Comparison of ENCODE assay signal across 1 cellular context in the genomic region with DNA sequence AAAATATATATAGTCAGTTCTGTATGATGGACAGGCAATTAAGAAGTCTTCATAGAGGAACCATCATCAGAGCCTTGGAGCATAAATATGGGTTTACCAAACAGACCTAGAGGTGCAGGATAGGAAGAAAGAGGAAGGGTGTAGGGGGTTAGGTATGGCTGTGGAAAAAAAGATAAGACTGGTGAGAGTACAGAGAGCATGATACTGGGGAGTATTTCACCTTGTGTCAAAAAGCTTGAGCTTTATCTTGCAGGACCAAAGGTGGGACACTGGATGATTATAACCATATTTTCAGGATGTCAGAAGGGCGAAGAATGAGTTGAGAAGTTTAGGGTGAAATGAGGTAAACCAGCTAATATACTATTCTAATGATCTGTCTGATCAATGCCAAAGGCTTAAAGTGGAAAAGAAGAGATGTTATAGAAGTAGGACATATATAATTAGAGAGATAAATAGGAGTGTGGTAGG.
TF ChIP-seq lines count a peak whose summit lies in the region.

No MANE protein-coding gene starts in this region.

TF ChIP-seq in K562, 482 proteins besides CTCF, POLR2A, EP300 and RAD21 (continued from another document and continues in another):
- TF ChIP-seq ZNF518B (CRISPR knock-in tag; IDR thresholded peaks at IDR 0.05), result no peak
- TF ChIP-seq NRF1 (conservative IDR thresholded peaks at IDR 0.05 in 1 of 2, IDR thresholded peaks at IDR 0.05 in 1 of 2), result no peak
- TF ChIP-seq ZNF384 (IDR thresholded peaks at IDR 0.05; ENCODE audit: low read depth, low read length), result no peak
- no peak for TF ChIP-seq FOXO4 (CRISPR knock-in tag; IDR thresholded peaks at IDR 0.05)
- TF ChIP-seq ZNF79 (CRISPR knock-in tag; IDR thresholded peaks at IDR 0.05; ENCODE audit: low read depth), result no peak
- TF ChIP-seq SRSF9 (IDR thresholded peaks at IDR 0.05; ENCODE audit: borderline replicate concordance, low read depth, low read length), result no peak
- TF ChIP-seq RB1 (IDR thresholded peaks at IDR 0.05; ENCODE audit: low read depth), result no peak
- TF ChIP-seq USF1 (CRISPR knock-in tag; IDR thresholded peaks at IDR 0.05), result no peak
- TF ChIP-seq MYBL2 (IDR thresholded peaks at IDR 0.05; ENCODE audit: low read depth), result no peak; the same call in 1 of the 2 replicates
- no peak for TF ChIP-seq MYBL2 (CRISPR knock-in tag; IDR thresholded peaks at IDR 0.05; ENCODE audit: borderline replicate concordance)
- TF ChIP-seq C11orf30 (IDR thresholded peaks at IDR 0.05; ENCODE audit: low read depth), result no peak
- TF ChIP-seq POLR2B (IDR thresholded peaks at IDR 0.05; ENCODE audit: low read depth, partially characterized antibody), result no peak
- TF ChIP-seq ZNF175 (CRISPR knock-in tag; IDR thresholded peaks at IDR 0.05; ENCODE audit: low read depth), result no peak
- TF ChIP-seq ZNF280B (CRISPR knock-in tag; IDR thresholded peaks at IDR 0.05), result no peak
- TF ChIP-seq KLF6 (CRISPR knock-in tag; IDR thresholded peaks at IDR 0.05; ENCODE audit: borderline replicate concordance), result no peak
- TF ChIP-seq TARDBP (IDR thresholded peaks at IDR 0.05), result no peak
- peak; percentile 61 for TF ChIP-seq BRD9 (IDR thresholded peaks at IDR 0.05; ENCODE audit: low read depth, partially characterized antibody)
- TF ChIP-seq DMBX1 (CRISPR knock-in tag; IDR thresholded peaks at IDR 0.05; ENCODE audit: borderline replicate concordance), result peak; percentile 73
- no peak for TF ChIP-seq NR2F6 (CRISPR knock-in tag; IDR thresholded peaks at IDR 0.05)
- TF ChIP-seq MIER1 (IDR thresholded peaks at IDR 0.05; ENCODE audit: low read depth), result peak; percentile 43; the same call in 1 of the 2 replicates
- TF ChIP-seq, protein P1, sequence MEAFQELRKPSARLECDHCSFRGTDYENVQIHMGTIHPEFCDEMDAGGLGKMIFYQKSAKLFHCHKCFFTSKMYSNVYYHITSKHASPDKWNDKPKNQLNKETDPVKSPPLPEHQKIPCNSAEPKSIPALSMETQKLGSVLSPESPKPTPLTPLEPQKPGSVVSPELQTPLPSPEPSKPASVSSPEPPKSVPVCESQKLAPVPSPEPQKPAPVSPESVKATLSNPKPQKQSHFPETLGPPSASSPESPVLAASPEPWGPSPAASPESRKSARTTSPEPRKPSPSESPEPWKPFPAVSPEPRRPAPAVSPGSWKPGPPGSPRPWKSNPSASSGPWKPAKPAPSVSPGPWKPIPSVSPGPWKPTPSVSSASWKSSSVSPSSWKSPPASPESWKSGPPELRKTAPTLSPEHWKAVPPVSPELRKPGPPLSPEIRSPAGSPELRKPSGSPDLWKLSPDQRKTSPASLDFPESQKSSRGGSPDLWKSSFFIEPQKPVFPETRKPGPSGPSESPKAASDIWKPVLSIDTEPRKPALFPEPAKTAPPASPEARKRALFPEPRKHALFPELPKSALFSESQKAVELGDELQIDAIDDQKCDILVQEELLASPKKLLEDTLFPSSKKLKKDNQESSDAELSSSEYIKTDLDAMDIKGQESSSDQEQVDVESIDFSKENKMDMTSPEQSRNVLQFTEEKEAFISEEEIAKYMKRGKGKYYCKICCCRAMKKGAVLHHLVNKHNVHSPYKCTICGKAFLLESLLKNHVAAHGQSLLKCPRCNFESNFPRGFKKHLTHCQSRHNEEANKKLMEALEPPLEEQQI (IDR thresholded peaks at IDR 0.05), result peak; percentile 89
- no peak for TF ChIP-seq ZBTB34 (CRISPR knock-in tag; IDR thresholded peaks at IDR 0.05)
- TF ChIP-seq ESRRA (IDR thresholded peaks at IDR 0.05; ENCODE audit: borderline replicate concordance, low read depth), result no peak
- TF ChIP-seq SMARCA4 (IDR thresholded peaks at IDR 0.05), result peak; percentile 98
- TF ChIP-seq RFX5 (IDR thresholded peaks at IDR 0.05; ENCODE audit: low read depth, low read length), result no peak
- no peak; the same call in 1 of the 2 replicates for TF ChIP-seq MAFF (IDR thresholded peaks at IDR 0.05; ENCODE audit: low read length)
- TF ChIP-seq FOSL1 (tag; conservative IDR thresholded peaks at IDR 0.05), result no peak
- no peak for TF ChIP-seq ZNF717 (CRISPR knock-in tag; IDR thresholded peaks at IDR 0.05)
- no peak for TF ChIP-seq LCOR (CRISPR knock-in tag; IDR thresholded peaks at IDR 0.05)
- TF ChIP-seq, protein P2, sequence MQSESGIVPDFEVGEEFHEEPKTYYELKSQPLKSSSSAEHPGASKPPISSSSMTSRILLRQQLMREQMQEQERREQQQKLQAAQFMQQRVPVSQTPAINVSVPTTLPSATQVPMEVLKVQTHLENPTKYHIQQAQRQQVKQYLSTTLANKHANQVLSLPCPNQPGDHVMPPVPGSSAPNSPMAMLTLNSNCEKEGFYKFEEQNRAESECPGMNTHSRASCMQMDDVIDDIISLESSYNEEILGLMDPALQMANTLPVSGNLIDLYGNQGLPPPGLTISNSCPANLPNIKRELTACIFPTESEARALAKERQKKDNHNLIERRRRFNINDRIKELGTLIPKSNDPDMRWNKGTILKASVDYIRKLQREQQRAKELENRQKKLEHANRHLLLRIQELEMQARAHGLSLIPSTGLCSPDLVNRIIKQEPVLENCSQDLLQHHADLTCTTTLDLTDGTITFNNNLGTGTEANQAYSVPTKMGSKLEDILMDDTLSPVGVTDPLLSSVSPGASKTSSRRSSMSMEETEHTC (IDR thresholded peaks at IDR 0.05), result no peak
- no peak for TF ChIP-seq PTBP1 (IDR thresholded peaks at IDR 0.05; ENCODE audit: low read depth, low read length)
- no peak for TF ChIP-seq FOXJ3 (CRISPR knock-in tag; IDR thresholded peaks at IDR 0.05)
- TF ChIP-seq ARID4B (CRISPR knock-in tag; IDR thresholded peaks at IDR 0.05), result no peak
- TF ChIP-seq, protein P3, sequence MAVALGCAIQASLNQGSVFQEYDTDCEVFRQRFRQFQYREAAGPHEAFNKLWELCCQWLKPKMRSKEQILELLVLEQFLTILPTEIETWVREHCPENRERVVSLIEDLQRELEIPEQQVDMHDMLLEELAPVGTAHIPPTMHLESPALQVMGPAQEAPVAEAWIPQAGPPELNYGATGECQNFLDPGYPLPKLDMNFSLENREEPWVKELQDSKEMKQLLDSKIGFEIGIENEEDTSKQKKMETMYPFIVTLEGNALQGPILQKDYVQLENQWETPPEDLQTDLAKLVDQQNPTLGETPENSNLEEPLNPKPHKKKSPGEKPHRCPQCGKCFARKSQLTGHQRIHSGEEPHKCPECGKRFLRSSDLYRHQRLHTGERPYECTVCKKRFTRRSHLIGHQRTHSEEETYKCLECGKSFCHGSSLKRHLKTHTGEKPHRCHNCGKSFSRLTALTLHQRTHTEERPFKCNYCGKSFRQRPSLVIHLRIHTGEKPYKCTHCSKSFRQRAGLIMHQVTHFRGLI (CRISPR knock-in tag; IDR thresholded peaks at IDR 0.05), result no peak
- TF ChIP-seq SRF (CRISPR knock-in tag; IDR thresholded peaks at IDR 0.05), result no peak
- no peak for TF ChIP-seq ELF1 (tag; IDR thresholded peaks at IDR 0.05)
- no peak for TF ChIP-seq ZNF24 (IDR thresholded peaks at IDR 0.05)
- TF ChIP-seq ZC3H11A (IDR thresholded peaks at IDR 0.05; ENCODE audit: low read depth, low read length), result no peak
- TF ChIP-seq SETDB1 (IDR thresholded peaks at IDR 0.05; ENCODE audit: low read length), result no peak
- TF ChIP-seq HMG20A (CRISPR knock-in tag; conservative IDR thresholded peaks at IDR 0.05), result no peak
- no peak for TF ChIP-seq PCBP1 (IDR thresholded peaks at IDR 0.05; ENCODE audit: low read depth, low read length, poor library complexity, severe bottlenecking)
- TF ChIP-seq GTF2E2 (tag; IDR thresholded peaks at IDR 0.05), result no peak
